In genomic region chr20:36098364-36098763, GRCh38 we compare ENCODE assay signal across 1 cellular context.
TF ChIP-seq lines count a peak whose summit lies in the region.

No MANE protein-coding gene starts in this region.

TF ChIP-seq in GM12878, 131 proteins besides CTCF, POLR2A, EP300 and RAD21 (continued from another document and continues in another):
- TF ChIP-seq, protein P1, sequence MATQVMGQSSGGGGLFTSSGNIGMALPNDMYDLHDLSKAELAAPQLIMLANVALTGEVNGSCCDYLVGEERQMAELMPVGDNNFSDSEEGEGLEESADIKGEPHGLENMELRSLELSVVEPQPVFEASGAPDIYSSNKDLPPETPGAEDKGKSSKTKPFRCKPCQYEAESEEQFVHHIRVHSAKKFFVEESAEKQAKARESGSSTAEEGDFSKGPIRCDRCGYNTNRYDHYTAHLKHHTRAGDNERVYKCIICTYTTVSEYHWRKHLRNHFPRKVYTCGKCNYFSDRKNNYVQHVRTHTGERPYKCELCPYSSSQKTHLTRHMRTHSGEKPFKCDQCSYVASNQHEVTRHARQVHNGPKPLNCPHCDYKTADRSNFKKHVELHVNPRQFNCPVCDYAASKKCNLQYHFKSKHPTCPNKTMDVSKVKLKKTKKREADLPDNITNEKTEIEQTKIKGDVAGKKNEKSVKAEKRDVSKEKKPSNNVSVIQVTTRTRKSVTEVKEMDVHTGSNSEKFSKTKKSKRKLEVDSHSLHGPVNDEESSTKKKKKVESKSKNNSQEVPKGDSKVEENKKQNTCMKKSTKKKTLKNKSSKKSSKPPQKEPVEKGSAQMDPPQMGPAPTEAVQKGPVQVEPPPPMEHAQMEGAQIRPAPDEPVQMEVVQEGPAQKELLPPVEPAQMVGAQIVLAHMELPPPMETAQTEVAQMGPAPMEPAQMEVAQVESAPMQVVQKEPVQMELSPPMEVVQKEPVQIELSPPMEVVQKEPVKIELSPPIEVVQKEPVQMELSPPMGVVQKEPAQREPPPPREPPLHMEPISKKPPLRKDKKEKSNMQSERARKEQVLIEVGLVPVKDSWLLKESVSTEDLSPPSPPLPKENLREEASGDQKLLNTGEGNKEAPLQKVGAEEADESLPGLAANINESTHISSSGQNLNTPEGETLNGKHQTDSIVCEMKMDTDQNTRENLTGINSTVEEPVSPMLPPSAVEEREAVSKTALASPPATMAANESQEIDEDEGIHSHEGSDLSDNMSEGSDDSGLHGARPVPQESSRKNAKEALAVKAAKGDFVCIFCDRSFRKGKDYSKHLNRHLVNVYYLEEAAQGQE (IDR thresholded peaks at IDR 0.05; ENCODE audit: low read depth, low read length): no peak
- TF ChIP-seq NRF1 (conservative IDR thresholded peaks at IDR 0.05; ENCODE audit: low read depth, low read length) (no peak), RBBP5 (conservative IDR thresholded peaks at IDR 0.05) (no peak), MYC (IDR thresholded peaks at IDR 0.05; ENCODE audit: insufficient read depth, insufficient read length, insufficient replicate concordance, low read length, severe bottlenecking) (no peak), ATF7 (IDR thresholded peaks at IDR 0.05; ENCODE audit: low read depth) (peak; percentile 94), BMI1 (IDR thresholded peaks at IDR 0.05; ENCODE audit: borderline replicate concordance) (no peak), USF1 (IDR thresholded peaks at IDR 0.05; ENCODE audit: borderline replicate concordance, extremely low read length, insufficient read depth, low read depth, low read length) (peak; percentile 61), BACH1 (IDR thresholded peaks at IDR 0.05; ENCODE audit: borderline replicate concordance) (no peak), EED (IDR thresholded peaks at IDR 0.05; ENCODE audit: low read depth) (peak; percentile 78; the same call in 1 of the 2 replicates), BRCA1 (IDR thresholded peaks at IDR 0.05; ENCODE audit: low read depth, low read length) (no peak), ZSCAN29 (IDR thresholded peaks at IDR 0.05) (no peak), ZNF217 (IDR thresholded peaks at IDR 0.05) (no peak), ZNF592 (IDR thresholded peaks at IDR 0.05) (no peak), ZNF24 (IDR thresholded peaks at IDR 0.05) (no peak), SIN3A (IDR thresholded peaks at IDR 0.05; ENCODE audit: low read depth, low read length) (no peak), IRF4 (IDR thresholded peaks at IDR 0.05; ENCODE audit: low read depth, low read length) (0 out of 2 replicates have a peak, but pooled peaks have one; percentile 67), SMC3 (IDR thresholded peaks at IDR 0.05; ENCODE audit: borderline replicate concordance, low read length) (no peak), TAF1 (IDR thresholded peaks at IDR 0.05; ENCODE audit: borderline replicate concordance, low read depth, low read length) (no peak), TCF3 (IDR thresholded peaks at IDR 0.05; ENCODE audit: borderline replicate concordance, insufficient read depth, low read depth, low read length) (peak; percentile 81), IRF5 (IDR thresholded peaks at IDR 0.05; ENCODE audit: borderline replicate concordance) (no peak), CBX5 (IDR thresholded peaks at IDR 0.05; ENCODE audit: low read depth) (no peak), KLF5 (IDR thresholded peaks at IDR 0.05; ENCODE audit: partially characterized antibody) (peak; percentile 32), CBFB (IDR thresholded peaks at IDR 0.05; ENCODE audit: low read depth) (no peak), HDAC2 (IDR thresholded peaks at IDR 0.05) (no peak), LARP7 (IDR thresholded peaks at IDR 0.05) (no peak), ZZZ3 (IDR thresholded peaks at IDR 0.05; ENCODE audit: control insufficient read depth, insufficient read length, low read depth) (no peak), ZBTB11 (CRISPR knock-in tag; IDR thresholded peaks at IDR 0.05) (no peak), HCFC1 (IDR thresholded peaks at IDR 0.05; ENCODE audit: low read length) (no peak)
- TF ChIP-seq, protein P2, sequence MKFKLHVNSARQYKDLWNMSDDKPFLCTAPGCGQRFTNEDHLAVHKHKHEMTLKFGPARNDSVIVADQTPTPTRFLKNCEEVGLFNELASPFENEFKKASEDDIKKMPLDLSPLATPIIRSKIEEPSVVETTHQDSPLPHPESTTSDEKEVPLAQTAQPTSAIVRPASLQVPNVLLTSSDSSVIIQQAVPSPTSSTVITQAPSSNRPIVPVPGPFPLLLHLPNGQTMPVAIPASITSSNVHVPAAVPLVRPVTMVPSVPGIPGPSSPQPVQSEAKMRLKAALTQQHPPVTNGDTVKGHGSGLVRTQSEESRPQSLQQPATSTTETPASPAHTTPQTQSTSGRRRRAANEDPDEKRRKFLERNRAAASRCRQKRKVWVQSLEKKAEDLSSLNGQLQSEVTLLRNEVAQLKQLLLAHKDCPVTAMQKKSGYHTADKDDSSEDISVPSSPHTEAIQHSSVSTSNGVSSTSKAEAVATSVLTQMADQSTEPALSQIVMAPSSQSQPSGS (IDR thresholded peaks at IDR 0.05; ENCODE audit: low read length): peak; percentile 84
- TF ChIP-seq, protein P3, sequence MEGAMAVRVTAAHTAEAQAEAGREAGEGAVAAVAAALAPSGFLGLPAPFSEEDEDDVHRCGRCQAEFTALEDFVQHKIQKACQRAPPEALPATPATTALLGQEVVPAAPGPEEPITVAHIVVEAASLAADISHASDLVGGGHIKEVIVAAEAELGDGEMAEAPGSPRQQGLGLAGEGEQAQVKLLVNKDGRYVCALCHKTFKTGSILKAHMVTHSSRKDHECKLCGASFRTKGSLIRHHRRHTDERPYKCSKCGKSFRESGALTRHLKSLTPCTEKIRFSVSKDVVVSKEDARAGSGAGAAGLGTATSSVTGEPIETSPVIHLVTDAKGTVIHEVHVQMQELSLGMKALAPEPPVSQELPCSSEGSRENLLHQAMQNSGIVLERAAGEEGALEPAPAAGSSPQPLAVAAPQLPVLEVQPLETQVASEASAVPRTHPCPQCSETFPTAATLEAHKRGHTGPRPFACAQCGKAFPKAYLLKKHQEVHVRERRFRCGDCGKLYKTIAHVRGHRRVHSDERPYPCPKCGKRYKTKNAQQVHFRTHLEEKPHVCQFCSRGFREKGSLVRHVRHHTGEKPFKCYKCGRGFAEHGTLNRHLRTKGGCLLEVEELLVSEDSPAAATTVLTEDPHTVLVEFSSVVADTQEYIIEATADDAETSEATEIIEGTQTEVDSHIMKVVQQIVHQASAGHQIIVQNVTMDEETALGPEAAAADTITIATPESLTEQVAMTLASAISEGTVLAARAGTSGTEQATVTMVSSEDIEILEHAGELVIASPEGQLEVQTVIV (IDR thresholded peaks at IDR 0.05; ENCODE audit: borderline replicate concordance, partially characterized antibody): no peak
- TF ChIP-seq, protein P4, sequence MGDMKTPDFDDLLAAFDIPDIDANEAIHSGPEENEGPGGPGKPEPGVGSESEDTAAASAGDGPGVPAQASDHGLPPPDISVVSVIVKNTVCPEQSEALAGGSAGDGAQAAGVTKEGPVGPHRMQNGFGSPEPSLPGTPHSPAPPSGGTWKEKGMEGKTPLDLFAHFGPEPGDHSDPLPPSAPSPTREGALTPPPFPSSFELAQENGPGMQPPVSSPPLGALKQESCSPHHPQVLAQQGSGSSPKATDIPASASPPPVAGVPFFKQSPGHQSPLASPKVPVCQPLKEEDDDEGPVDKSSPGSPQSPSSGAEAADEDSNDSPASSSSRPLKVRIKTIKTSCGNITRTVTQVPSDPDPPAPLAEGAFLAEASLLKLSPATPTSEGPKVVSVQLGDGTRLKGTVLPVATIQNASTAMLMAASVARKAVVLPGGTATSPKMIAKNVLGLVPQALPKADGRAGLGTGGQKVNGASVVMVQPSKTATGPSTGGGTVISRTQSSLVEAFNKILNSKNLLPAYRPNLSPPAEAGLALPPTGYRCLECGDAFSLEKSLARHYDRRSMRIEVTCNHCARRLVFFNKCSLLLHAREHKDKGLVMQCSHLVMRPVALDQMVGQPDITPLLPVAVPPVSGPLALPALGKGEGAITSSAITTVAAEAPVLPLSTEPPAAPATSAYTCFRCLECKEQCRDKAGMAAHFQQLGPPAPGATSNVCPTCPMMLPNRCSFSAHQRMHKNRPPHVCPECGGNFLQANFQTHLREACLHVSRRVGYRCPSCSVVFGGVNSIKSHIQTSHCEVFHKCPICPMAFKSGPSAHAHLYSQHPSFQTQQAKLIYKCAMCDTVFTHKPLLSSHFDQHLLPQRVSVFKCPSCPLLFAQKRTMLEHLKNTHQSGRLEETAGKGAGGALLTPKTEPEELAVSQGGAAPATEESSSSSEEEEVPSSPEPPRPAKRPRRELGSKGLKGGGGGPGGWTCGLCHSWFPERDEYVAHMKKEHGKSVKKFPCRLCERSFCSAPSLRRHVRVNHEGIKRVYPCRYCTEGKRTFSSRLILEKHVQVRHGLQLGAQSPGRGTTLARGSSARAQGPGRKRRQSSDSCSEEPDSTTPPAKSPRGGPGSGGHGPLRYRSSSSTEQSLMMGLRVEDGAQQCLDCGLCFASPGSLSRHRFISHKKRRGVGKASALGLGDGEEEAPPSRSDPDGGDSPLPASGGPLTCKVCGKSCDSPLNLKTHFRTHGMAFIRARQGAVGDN (IDR thresholded peaks at IDR 0.05): no peak
- TF ChIP-seq, protein P5, sequence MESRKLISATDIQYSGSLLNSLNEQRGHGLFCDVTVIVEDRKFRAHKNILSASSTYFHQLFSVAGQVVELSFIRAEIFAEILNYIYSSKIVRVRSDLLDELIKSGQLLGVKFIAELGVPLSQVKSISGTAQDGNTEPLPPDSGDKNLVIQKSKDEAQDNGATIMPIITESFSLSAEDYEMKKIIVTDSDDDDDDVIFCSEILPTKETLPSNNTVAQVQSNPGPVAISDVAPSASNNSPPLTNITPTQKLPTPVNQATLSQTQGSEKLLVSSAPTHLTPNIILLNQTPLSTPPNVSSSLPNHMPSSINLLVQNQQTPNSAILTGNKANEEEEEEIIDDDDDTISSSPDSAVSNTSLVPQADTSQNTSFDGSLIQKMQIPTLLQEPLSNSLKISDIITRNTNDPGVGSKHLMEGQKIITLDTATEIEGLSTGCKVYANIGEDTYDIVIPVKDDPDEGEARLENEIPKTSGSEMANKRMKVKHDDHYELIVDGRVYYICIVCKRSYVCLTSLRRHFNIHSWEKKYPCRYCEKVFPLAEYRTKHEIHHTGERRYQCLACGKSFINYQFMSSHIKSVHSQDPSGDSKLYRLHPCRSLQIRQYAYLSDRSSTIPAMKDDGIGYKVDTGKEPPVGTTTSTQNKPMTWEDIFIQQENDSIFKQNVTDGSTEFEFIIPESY (IDR thresholded peaks at IDR 0.05): no peak
